ENCODE assay signal across 8 cellular contexts in the genomic region with DNA sequence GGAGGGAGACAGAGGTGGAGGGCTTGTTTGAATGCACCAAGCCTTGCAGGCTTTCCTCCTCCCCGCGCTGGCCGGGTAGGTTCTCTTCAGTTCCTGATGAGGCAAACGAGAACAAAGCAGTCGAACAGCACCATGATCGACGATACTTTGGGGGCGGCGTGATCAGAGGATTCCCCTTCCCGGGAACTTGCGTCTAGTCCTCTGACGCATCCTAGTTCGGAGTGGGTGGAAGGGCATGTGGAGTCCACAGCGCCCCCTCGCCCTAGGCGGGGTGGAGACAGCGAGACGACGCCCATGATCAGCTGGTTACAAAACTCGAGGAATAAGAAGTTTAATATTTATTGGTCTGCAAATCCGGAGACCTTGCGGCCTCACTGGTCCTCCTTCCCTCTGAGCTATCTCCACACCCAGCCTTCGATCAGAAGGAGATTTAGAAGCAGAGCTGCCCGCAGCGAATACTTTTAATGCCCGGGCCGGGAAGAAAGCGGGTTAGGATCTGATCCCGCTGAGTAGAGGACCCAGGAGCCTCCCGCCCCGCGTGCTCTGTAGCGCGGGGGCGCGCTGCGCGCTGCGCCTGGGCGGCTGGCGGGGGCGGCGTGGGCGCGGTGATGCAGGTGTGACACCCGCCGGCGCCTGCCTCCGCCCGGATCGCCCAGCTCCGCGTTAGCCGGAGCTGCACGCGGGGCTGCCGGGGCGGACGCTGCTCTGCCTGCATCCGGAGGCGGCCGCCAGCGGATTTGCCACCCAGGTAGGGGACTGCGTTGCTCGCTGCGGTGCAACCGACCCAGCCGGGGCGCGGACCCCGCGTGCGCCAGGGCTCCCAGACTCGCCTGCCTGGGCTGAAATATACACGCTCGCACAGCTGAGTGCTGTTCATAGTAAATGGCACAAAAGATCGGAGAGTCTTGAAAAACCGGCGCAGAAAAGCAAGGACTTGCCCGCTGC. TPM values are rescaled to one million over a fixed set of nuclear protein-coding genes. Genes with fewer than 3 reads are reported as not detected.
DNase-seq lines count a peak whose midpoint lies in the region; ATAC-seq, FAIRE-seq and TF ChIP-seq lines count a peak whose summit lies in the region.

A gene with protein sequence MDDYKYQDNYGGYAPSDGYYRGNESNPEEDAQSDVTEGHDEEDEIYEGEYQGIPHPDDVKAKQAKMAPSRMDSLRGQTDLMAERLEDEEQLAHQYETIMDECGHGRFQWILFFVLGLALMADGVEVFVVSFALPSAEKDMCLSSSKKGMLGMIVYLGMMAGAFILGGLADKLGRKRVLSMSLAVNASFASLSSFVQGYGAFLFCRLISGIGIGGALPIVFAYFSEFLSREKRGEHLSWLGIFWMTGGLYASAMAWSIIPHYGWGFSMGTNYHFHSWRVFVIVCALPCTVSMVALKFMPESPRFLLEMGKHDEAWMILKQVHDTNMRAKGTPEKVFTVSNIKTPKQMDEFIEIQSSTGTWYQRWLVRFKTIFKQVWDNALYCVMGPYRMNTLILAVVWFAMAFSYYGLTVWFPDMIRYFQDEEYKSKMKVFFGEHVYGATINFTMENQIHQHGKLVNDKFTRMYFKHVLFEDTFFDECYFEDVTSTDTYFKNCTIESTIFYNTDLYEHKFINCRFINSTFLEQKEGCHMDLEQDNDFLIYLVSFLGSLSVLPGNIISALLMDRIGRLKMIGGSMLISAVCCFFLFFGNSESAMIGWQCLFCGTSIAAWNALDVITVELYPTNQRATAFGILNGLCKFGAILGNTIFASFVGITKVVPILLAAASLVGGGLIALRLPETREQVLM (plus strand): TSS at position 642 of the 945 bp plus-strand sequence. CDS start 126,007 bp downstream, outside the sequence.

- DNase-seq in GM12892 (ENCODE audit: insufficient read length), result peak; percentile 52
- peak; percentile 36 for DNase-seq in SHP77 treated with DMSO at 0.1 percent for 48 hours (lab: John Stamatoyannopoulos, UW)
- peak; percentile 6 for DNase-seq in amniotic epithelial cell (ENCODE audit: low read depth)
- DNase-seq in hippocampal formation (lab: John Stamatoyannopoulos, UW), result peak; percentile 37
- DNase-seq in sciatic nerve (ENCODE audit: low spot score), result peak; percentile 69
- no peak for DNase-seq in MV-4-11 (lab: John Stamatoyannopoulos, UW)
- no peak for DNase-seq in epidermal melanocyte (ENCODE audit: insufficient read length, low spot score)

- TF ChIP-seq POLR2A in GM12892 (IDR thresholded peaks at IDR 0.05; ENCODE audit: low read depth, low read length), result no peak

- peak; percentile 57 for FAIRE-seq in GM12892 (lab: Jason Lieb, UNC)

- ATAC-seq in HG03039 (IDR thresholded peaks at IDR 0.05; ENCODE audit: unreplicated experiment) (peak; percentile 56), sciatic nerve (peak; percentile 53)

- intact Hi-C loops in sciatic nerve (cut with DNase I), result no loop called here

RNA-seq across cellular contexts. Expression of the gene that starts here (rescaled TPM):
- 6.8 TPM for polyA plus RNA-seq in GM12892 (2012; ENCODE audit: missing spikeins)
- 19.1 TPM for total RNA-seq in sciatic nerve

Comparison
In these comparisons a context has a peak if more than half of its experiments do, and no peak if none do; other contexts are left out.
1. DNase-seq: peak in GM12892 (single experiment), SHP77 treated with DMSO at 0.1 percent for 48 hours (single experiment), amniotic epithelial cell (single experiment), hippocampal formation (2 of 2) and sciatic nerve (single experiment); none in MV-4-11 (single experiment) and epidermal melanocyte (single experiment).